Comparison of ENCODE assay signal across 16 cellular contexts in the genomic region with DNA sequence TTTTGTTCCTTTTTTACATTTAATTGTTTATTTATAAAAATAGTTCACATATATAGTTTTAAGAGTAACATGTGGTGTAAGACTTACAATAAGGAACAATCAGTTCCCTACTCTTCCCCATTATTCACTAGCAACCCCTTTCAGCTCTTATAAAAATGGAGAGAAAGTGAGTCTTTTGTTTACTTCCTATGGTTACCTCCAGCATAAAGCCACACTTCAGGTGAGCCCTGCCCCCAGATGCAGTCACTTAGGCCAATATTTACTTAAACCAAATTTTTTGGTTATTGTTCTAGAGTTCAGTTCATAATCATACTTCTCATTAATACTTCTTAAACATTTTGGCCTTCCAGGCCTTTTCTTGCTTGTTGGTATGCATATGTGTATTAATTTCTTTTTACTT. TPM values are rescaled to one million over a fixed set of nuclear protein-coding genes. Genes with fewer than 3 reads are reported as not detected.
DNase-seq lines count a peak whose midpoint lies in the region; ATAC-seq and TF ChIP-seq lines count a peak whose summit lies in the region.
"Had no signal": no experiment of that assay in that cellular context is flagged by ENCODE, and none has a peak within 500 bp of the region (broad histone marks: within the 10 kb centered on the region; RNA-seq: fewer than 3 reads in every experiment).

No MANE protein-coding gene starts in this region.

- TF ChIP-seq CTCF in PC-9 (conservative IDR thresholded peaks at IDR 0.05) (no peak), hepatocyte (IDR thresholded peaks at IDR 0.05; ENCODE audit: poor library complexity) (no peak), stomach (IDR thresholded peaks at IDR 0.05) (no peak)

- H3K27ac Mint-ChIP-seq in activated naive CD4-positive, alpha-beta T cell treated with anti-CD3 and anti-CD28 coated beads, Interleukin-2, amount 50 U/mL, for 24 hours, result peak overlapping the region; percentile 13

- H4K20me1 ChIP-seq in PC-9 (ENCODE audit: insufficient read depth), result peaks cover 30% of the 10 kb centered on the region
- H4K20me1 ChIP-seq in hepatocyte (ENCODE audit: insufficient read depth, poor library complexity, severe bottlenecking), result peaks cover 100% of the 10 kb centered on the region

- H2AFZ ChIP-seq in PC-9 (no peak overlapping the region), hepatocyte (no peak overlapping the region)

- H3K9me2 ChIP-seq in PC-9 (ENCODE audit: insufficient read depth) (no peaks in the 10 kb centered on the region), hepatocyte (replicated peaks; ENCODE audit: insufficient read depth) (no peaks in the 10 kb centered on the region)

- H3K79me2 ChIP-seq in PC-9 (ENCODE audit: low read depth) (peaks cover 90% of the 10 kb centered on the region), hepatocyte (peaks cover 100% of the 10 kb centered on the region)

- CTCF ChIA-PET in PC-9 (lab: Charles Lee), result interaction anchor here (0.8 kb wide), 1 partner anchor 37 kb away, joined by 3 read pairs; no protein-coding TSS in a partner anchor

- no peak for DNase-seq in activated naive CD4-positive, alpha-beta T cell treated with Interleukin-2 at 50 U/mL for 16 hours
- peak in 1 of 2 experiments; percentile 4 for DNase-seq in PC-9
- DNase-seq in hepatocyte (ENCODE audit: low spot score), result no peak
- no peak for DNase-seq in stomach
- no peak for DNase-seq in activated CD4-positive, alpha-beta T cell treated with anti-CD3 and anti-CD28 coated beads, Interleukin-2, amount 50 U/mL, for 1 hour
- no peak for DNase-seq in AG08396 (ENCODE audit: low spot score)
- DNase-seq: activated CD8-positive, alpha-beta memory T cell treated with anti-CD3 and anti-CD28 coated beads, Interleukin-2, amount 50 U/mL, for 48 hours; amniotic stem cell; effector memory CD4-positive, alpha-beta T cell; left colon; NCI-H1092 treated with DMSO at 0.1 percent for 48 hours; NCI-H524 treated with DMSO at 0.1 percent for 48 hours; ovary; SHP77 treated with DMSO at 0.1 percent for 48 hours had no signal

- H3K4me2 ChIP-seq in PC-9 (peak overlapping the region; percentile 3; the same call in 1 of the 2 replicates), hepatocyte (no peak overlapping the region)

- intact Hi-C loops in PC-9 (cut with micrococcal nuclease; ENCODE audit: unreplicated experiment), result loop anchor here (5.0 kb wide), 1 partner anchor 33 kb away; a partner anchor contains a TSS
- intact Hi-C loops in stomach (cut with DNase I; ENCODE audit: low total_unique reads), result loop anchor here (5.0 kb wide), 1 partner anchor 38 kb away; no protein-coding TSS in a partner anchor

- H3K4me1 Mint-ChIP-seq in activated naive CD4-positive, alpha-beta T cell treated with anti-CD3 and anti-CD28 coated beads, Interleukin-2, amount 50 U/mL, for 24 hours, result peaks cover 64% of the 10 kb centered on the region

- H3K4me3 Mint-ChIP-seq in activated naive CD4-positive, alpha-beta T cell treated with anti-CD3 and anti-CD28 coated beads, Interleukin-2, amount 50 U/mL, for 24 hours, result no peak overlapping the region

- H3K4me3 ChIP-seq in PC-9, result no peak overlapping the region
- H3K4me3 ChIP-seq in hepatocyte, result no peak overlapping the region
- no peak overlapping the region for H3K4me3 ChIP-seq in stomach
- H3K4me3 ChIP-seq: ovary had no signal

- no peaks in the 10 kb centered on the region for H3K9me3 ChIP-seq in PC-9 (ENCODE audit: insufficient read depth, low read depth)
- no peaks in the 10 kb centered on the region for H3K9me3 ChIP-seq in hepatocyte (ENCODE audit: low read depth)
- no peaks in the 10 kb centered on the region for H3K9me3 ChIP-seq in stomach
- H3K9me3 ChIP-seq: ovary had no signal

- no peak for TF ChIP-seq POLR2A in stomach (IDR thresholded peaks at IDR 0.05)

- no TSS peak for BruUV-seq in PC-9 (replicated peaks; lab: Mats Ljungman, UMichigan)

- H3K4me1 ChIP-seq in PC-9 (replicated peaks; ENCODE audit: insufficient read depth) (peaks cover 19% of the 10 kb centered on the region), hepatocyte (ENCODE audit: insufficient read depth) (peaks cover 25% of the 10 kb centered on the region), stomach (peaks cover 35 to 84% (median 66%) of the 10 kb centered on the region in 4 donors)

- peaks cover 3% of the 10 kb centered on the region for H3K36me3 Mint-ChIP-seq in activated naive CD4-positive, alpha-beta T cell treated with anti-CD3 and anti-CD28 coated beads, Interleukin-2, amount 50 U/mL, for 24 hours

- peak overlapping the region; percentile 39 for H3K27ac ChIP-seq in PC-9
- peak overlapping the region; percentile 17 for H3K27ac ChIP-seq in hepatocyte
- peak overlapping the region in 4 of 5 donors; percentile 23 to 58 (median 44) for H3K27ac ChIP-seq in stomach
- H3K27ac ChIP-seq: ovary had no signal

- peaks cover 11% of the 10 kb centered on the region; the same call in 1 of the 2 replicates for H3F3A ChIP-seq in PC-9 (ENCODE audit: insufficient read depth, low read depth)

- H3K36me3 ChIP-seq in PC-9 (ENCODE audit: low read depth), result no peaks in the 10 kb centered on the region
- H3K36me3 ChIP-seq in hepatocyte (replicated peaks; ENCODE audit: insufficient read depth, low read depth), result no peaks in the 10 kb centered on the region
- no peaks in the 10 kb centered on the region for H3K36me3 ChIP-seq in stomach
- H3K36me3 ChIP-seq: ovary had no signal

- no peaks in the 10 kb centered on the region for H3K27me3 Mint-ChIP-seq in activated naive CD4-positive, alpha-beta T cell treated with anti-CD3 and anti-CD28 coated beads, Interleukin-2, amount 50 U/mL, for 24 hours

- H3K27me3 ChIP-seq in PC-9 (ENCODE audit: insufficient read depth, low read depth), result no peaks in the 10 kb centered on the region
- no peaks in the 10 kb centered on the region for H3K27me3 ChIP-seq in hepatocyte
- H3K27me3 ChIP-seq in stomach, result no peaks in the 10 kb centered on the region
- H3K27me3 ChIP-seq: ovary had no signal

- no peak for TF ChIP-seq EP300 in stomach (IDR thresholded peaks at IDR 0.05)

- no peaks in the 10 kb centered on the region for H3K9me3 Mint-ChIP-seq in activated naive CD4-positive, alpha-beta T cell treated with anti-CD3 and anti-CD28 coated beads, Interleukin-2, amount 50 U/mL, for 24 hours

- POLR2A ChIA-PET in PC-9 (lab: Charles Lee; ENCODE audit: unreplicated experiment), result interaction anchor here (0.6 kb wide), 1 partner anchor 12 kb away, joined by 8 read pairs; no protein-coding TSS in a partner anchor

- ATAC-seq in GM21423 (IDR thresholded peaks at IDR 0.05; ENCODE audit: unreplicated experiment), result no peak
- ATAC-seq: left colon had no signal

RNA-seq across cellular contexts. Expression of a gene that starts 33.7 kb away (rescaled TPM):
- total RNA-seq in PC-9 (2021) (37.5 and 38.9 TPM in 2 replicates), hepatocyte (41.2 and 41.4 TPM in 2 replicates), stomach (100 to 1,000 TPM in 1 of 5 donors, 10 to 100 TPM in 3, 1 to 10 TPM in 1; 6.4 to 117 (median 25.9) TPM)
- polyA plus RNA-seq in hepatocyte (36.3 and 39.8 TPM in 2 replicates), stomach (10 to 100 TPM; 14.1 to 28.6 (median 14.9) TPM)

RNA-seq across cellular contexts. Expression of a gene that starts 55.3 kb away (rescaled TPM):
- total RNA-seq in PC-9 (2021) (1.0 and 1.6 TPM in 2 replicates), hepatocyte (3.5 TPM in 1 of 2 replicates, not detected in the other), stomach (10 to 100 TPM in 2 of 5 donors, 1 to 10 TPM in 2, not detected in 1; 1.8 to 91.2 (median 11.6) TPM)
- polyA plus RNA-seq in hepatocyte (1.5 and 1.6 TPM in 2 replicates), stomach (10 to 100 TPM; 10.7 to 68.1 (median 21.9) TPM)
- polyA plus RNA-seq: ovary had no signal
